In the genomic region with DNA sequence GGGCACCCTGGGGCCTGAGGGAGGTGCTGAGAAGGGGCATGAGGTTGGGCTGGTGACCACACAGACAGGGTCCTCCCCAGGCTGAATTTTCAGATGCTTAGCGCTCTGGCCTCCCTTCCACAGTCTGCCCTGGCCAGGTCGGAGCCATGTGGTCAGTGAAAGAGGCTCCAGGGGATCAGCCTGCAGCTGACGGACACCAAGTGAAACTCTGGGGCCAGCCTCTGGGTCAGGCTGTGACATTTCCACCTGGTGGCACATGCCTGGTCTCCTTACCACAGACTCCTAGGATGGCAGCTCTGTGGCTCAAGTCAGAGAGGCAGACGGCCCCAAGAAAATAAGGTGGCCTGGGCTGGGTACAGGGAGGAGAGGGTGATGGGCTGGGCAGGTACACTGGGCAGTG, we compare ENCODE assay signal across 21 cellular contexts.
"Had no signal": no experiment of that assay in that cellular context is flagged by ENCODE, and none has a peak within 500 bp of the region (broad histone marks: within the 10 kb centered on the region; RNA-seq: fewer than 3 reads in every experiment).

No MANE protein-coding gene starts in this region.

- H3K4me1 ChIP-seq: pancreas, testis had no signal

- H3K4me3 ChIP-seq: pancreas, testis had no signal

- H3K27ac ChIP-seq: pancreas, testis had no signal

- H3K36me3 Mint-ChIP-seq: naive thymus-derived CD8-positive, alpha-beta T cell; stimulated activated memory B cell treated with anti-CD40 and anti-IgM and Interleukin-4, amounts not matched to agents 10 μg/mL and 1 μg/mL and 100 μg/mL, for 72 hours; type B pancreatic cell had no signal

- H3K36me3 ChIP-seq: pancreas had no signal

- H3K9me3 Mint-ChIP-seq: naive thymus-derived CD8-positive, alpha-beta T cell; stimulated activated memory B cell treated with anti-CD40 and anti-IgM and Interleukin-4, amounts not matched to agents 10 μg/mL and 1 μg/mL and 100 μg/mL, for 72 hours; stimulated activated naive CD8-positive, alpha-beta T cell treated with anti-CD3 and anti-CD28 coated beads, Interleukin-15, Interleukin-2, amounts not matched to agents 100 ng/mL and 50 ng/mL, for 24 hours; type B pancreatic cell had no signal

- H3K27me3 ChIP-seq: testis had no signal

- FAIRE-seq: endometrium, frontal cortex, pancreas, urothelium cell line had no signal

- H3K9me3 ChIP-seq: pancreas, testis had no signal

- H3K27ac Mint-ChIP-seq: progenitor cell of endocrine pancreas; stimulated activated memory B cell treated with anti-CD40 and anti-IgM and Interleukin-4, amounts not matched to agents 10 μg/mL and 1 μg/mL and 100 μg/mL, for 72 hours; stimulated activated naive CD8-positive, alpha-beta T cell treated with anti-CD3 and anti-CD28 coated beads, Interleukin-15, Interleukin-2, amounts not matched to agents 100 ng/mL and 50 ng/mL, for 24 hours; type B pancreatic cell had no signal

- H3K4me3 Mint-ChIP-seq: naive thymus-derived CD8-positive, alpha-beta T cell; stimulated activated memory B cell treated with anti-CD40 and anti-IgM and Interleukin-4, amounts not matched to agents 10 μg/mL and 1 μg/mL and 100 μg/mL, for 72 hours; stimulated activated naive CD8-positive, alpha-beta T cell treated with anti-CD3 and anti-CD28 coated beads, Interleukin-15, Interleukin-2, amounts not matched to agents 100 ng/mL and 50 ng/mL, for 24 hours; type B pancreatic cell had no signal

- ATAC-seq: esophagus mucosa; left lobe of liver; naive thymus-derived CD8-positive, alpha-beta T cell; pancreas; right cardiac atrium; stimulated activated memory B cell treated with anti-CD40 and anti-IgM and Interleukin-4, amounts not matched to agents 10 μg/mL and 1 μg/mL and 100 μg/mL, for 72 hours had no signal

- DNase-seq: cerebellar nuclear complex; cortex of kidney; effector memory CD4-positive, alpha-beta T cell; islet precursor cell; mammary epithelial cell; naive thymus-derived CD8-positive, alpha-beta T cell; pancreas; stimulated activated CD4-positive, alpha-beta T cell treated with anti-CD3 and anti-CD28 coated beads, Interleukin-15, amount 100 ng/mL, for 24 hours; stimulated activated CD4-positive, alpha-beta T cell treated with anti-CD3 and anti-CD28 coated beads, Interleukin-1b, Interleukin-23, amount 100 ng/mL, for 48 hours; stimulated activated CD4-positive, alpha-beta T cell treated with anti-CD3 and anti-CD28 coated beads, Interleukin-4, amount 100 ng/mL, for 24 hours; testis had no signal

- H3K4me1 Mint-ChIP-seq: naive thymus-derived CD8-positive, alpha-beta T cell had no signal
